Comparison of ENCODE assay signal across 12 cellular contexts in genomic region chr16:11498683-11499082, GRCh38.
DNase-seq lines count a peak whose midpoint lies in the region; ATAC-seq lines count a peak whose summit lies in the region.
"Had no signal": no experiment of that assay in that cellular context is flagged by ENCODE, and none has a peak within 500 bp of the region (broad histone marks: within the 10 kb centered on the region; RNA-seq: fewer than 3 reads in every experiment).

No MANE protein-coding gene starts in this region.

- peak overlapping the region; percentile 75 to 76 for H2BK12ac ChIP-seq in mesenchymal stem cell (ENCODE audit: low read length in 2 of 2)

- H4K8ac ChIP-seq in mesenchymal stem cell (ENCODE audit: low read length) = peak overlapping the region; percentile 59

- DNase-seq in COLO668 (lab: John Stamatoyannopoulos, UW; ENCODE audit: unreplicated experiment) (peak; percentile 11), KBM-7 (peak; percentile 78), SKM-1 treated with dmso at 0.1 percent for 144 hours (lab: John Stamatoyannopoulos, UW; ENCODE audit: unreplicated experiment) (peak; percentile 66), mesenchymal stem cell (no peak), NCI-H1105 (lab: John Stamatoyannopoulos, UW) (no peak)
- DNase-seq: CD4-positive, alpha-beta memory T cell; natural killer cell had no signal

- H3K36me3 ChIP-seq in mesenchymal stem cell (ENCODE audit: control insufficient read depth in 1 of 2, insufficient read depth in 2 of 2, low read depth in 1 of 2, low read length in 2 of 2) = no peaks in the 10 kb centered on the region
- H3K36me3 ChIP-seq: brain microvascular endothelial cell, SJCRH30 had no signal

- no peak overlapping the region for H3K23ac ChIP-seq in mesenchymal stem cell (ENCODE audit: low read length in 2 of 2)

- peaks cover 17% of the 10 kb centered on the region for H3K4me1 ChIP-seq in mesenchymal stem cell (ENCODE audit: control insufficient read depth, insufficient read depth, low read depth, low read length)

- no peaks in the 10 kb centered on the region for H3K9me3 ChIP-seq in mesenchymal stem cell (ENCODE audit: control insufficient read depth, low read length)
- H3K9me3 ChIP-seq: SJCRH30 had no signal

- H3K4ac ChIP-seq in mesenchymal stem cell (ENCODE audit: low read depth in 1 of 2, low read length in 2 of 2) = peak overlapping the region; percentile 19 to 35

- H2BK5ac ChIP-seq in mesenchymal stem cell (ENCODE audit: low read depth, low read length, poor library complexity, severe bottlenecking) = no peak overlapping the region

- H3K79me1 ChIP-seq in mesenchymal stem cell (replicated peaks; ENCODE audit: low read length, poor library complexity, severe bottlenecking) = no peaks in the 10 kb centered on the region

- H3K9ac ChIP-seq in mesenchymal stem cell (ENCODE audit: low read length) = no peak overlapping the region

- no peak overlapping the region for H2AFZ ChIP-seq in mesenchymal stem cell (ENCODE audit: low read depth, low read length)

- no peak overlapping the region for H2AK5ac ChIP-seq in mesenchymal stem cell (ENCODE audit: low read length, severe bottlenecking)

- H2BK120ac ChIP-seq in mesenchymal stem cell (ENCODE audit: low read depth, low read length) = no peak overlapping the region

- 94% methylated on average over 4 of the region's 6 CpGs for WGBS in mesenchymal stem cell

- in situ Hi-C loops in KBM-7 (cut with MboI; ENCODE audit: low pct_unique_long_range_greater_than_20kb, low sequenced_read_pairs) = no loop called here

- no peak overlapping the region for H3K4me2 ChIP-seq in mesenchymal stem cell (ENCODE audit: low read length, poor library complexity, severe bottlenecking)

- no peak overlapping the region for H3K27ac ChIP-seq in mesenchymal stem cell (ENCODE audit: low read length, poor library complexity, severe bottlenecking)

- H4K91ac ChIP-seq in mesenchymal stem cell (ENCODE audit: low read length) = peak overlapping the region; percentile 44

- H3K27me3 ChIP-seq in mesenchymal stem cell (ENCODE audit: control insufficient read depth in 1 of 2, insufficient read depth in 1 of 2, low read length in 2 of 2) = peaks cover 0 to 3% of the 10 kb centered on the region in 2 experiments
- H3K27me3 ChIP-seq: brain microvascular endothelial cell, SJCRH30 had no signal

- H3K14ac ChIP-seq in mesenchymal stem cell (ENCODE audit: low read length in 2 of 2) = no peak overlapping the region

- no peak overlapping the region for H2BK15ac ChIP-seq in mesenchymal stem cell (ENCODE audit: low read depth, poor library complexity, severe bottlenecking)

- ATAC-seq in GM18870 (IDR thresholded peaks at IDR 0.05; ENCODE audit: unreplicated experiment) (no peak), GM18868 (IDR thresholded peaks at IDR 0.05; ENCODE audit: unreplicated experiment) (no peak), GM21515 (IDR thresholded peaks at IDR 0.05; ENCODE audit: unreplicated experiment) (no peak)
- ATAC-seq: natural killer cell had no signal

- H3K4me3 ChIP-seq in mesenchymal stem cell (ENCODE audit: insufficient read depth in 1 of 2, low read depth in 1 of 2, low read length in 2 of 2) = no peak overlapping the region
- H3K4me3 ChIP-seq: SJCRH30 had no signal

- peak overlapping the region; percentile 64 to 86 for H3K18ac ChIP-seq in mesenchymal stem cell (ENCODE audit: low read depth in 1 of 2, low read length in 2 of 2)

Comparison
In these comparisons a context has a peak if more than half of its experiments do, and no peak if none do; other contexts are left out.
1. DNase-seq: peak in COLO668 (single experiment), KBM-7 (single experiment) and SKM-1 treated with dmso at 0.1 percent for 144 hours (single experiment); none in mesenchymal stem cell (single experiment) and NCI-H1105 (single experiment).